Comparison of ENCODE assay signal across 7 cellular contexts in the genomic region with DNA sequence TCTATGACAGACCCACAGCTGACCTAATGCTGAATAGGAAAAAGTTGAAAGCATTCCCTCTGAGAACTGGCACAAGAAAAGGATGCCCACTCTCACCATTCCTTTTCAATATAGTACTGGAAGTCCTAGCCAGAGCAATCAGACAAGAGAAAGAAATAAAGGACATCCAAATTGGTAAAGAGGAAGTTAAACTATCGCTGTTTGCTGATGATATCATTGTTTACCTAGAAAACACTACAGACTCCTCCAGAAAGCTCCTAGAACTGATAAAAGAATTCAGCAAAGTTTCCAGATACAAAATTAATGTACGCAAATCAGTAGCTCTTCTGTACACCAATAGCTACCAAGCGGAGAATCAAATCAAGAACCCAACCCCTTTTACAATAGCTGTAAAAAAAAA. TPM values are rescaled to one million over a fixed set of nuclear protein-coding genes. Genes with fewer than 3 reads are reported as not detected.
"Had no signal": no experiment of that assay in that cellular context is flagged by ENCODE, and none has a peak within 500 bp of the region (broad histone marks: within the 10 kb centered on the region; RNA-seq: fewer than 3 reads in every experiment).

No MANE protein-coding gene starts in this region.

RNA-seq across cellular contexts. Expression of a gene that starts 59.8 kb away (rescaled TPM):
- total RNA-seq: GM23248, GM23338, H1, H4, H7, H9, HFFc6 had no signal
- polyA plus RNA-seq: GM23248, GM23338, H1 had no signal
